Comparison of ENCODE assay signal across 29 cellular contexts in genomic region chr2:199499005-199499404, GRCh38. TPM values are rescaled to one million over a fixed set of nuclear protein-coding genes. Genes with fewer than 3 reads are reported as not detected.
"Had no signal": no experiment of that assay in that cellular context is flagged by ENCODE, and none has a peak within 500 bp of the region (broad histone marks: within the 10 kb centered on the region; RNA-seq: fewer than 3 reads in every experiment).

No MANE protein-coding gene starts in this region.

- H3K9me3 ChIP-seq: ascending aorta had no signal

- H3K4me1 ChIP-seq: ascending aorta had no signal

- H3K4me3 ChIP-seq: ascending aorta, cardiac muscle cell had no signal

- FAIRE-seq: bronchial epithelial cell, TTC549 had no signal

- H3K36me3 ChIP-seq: ascending aorta, cardiac muscle cell had no signal

- H3K27me3 ChIP-seq: ascending aorta, cardiac muscle cell had no signal

- DNase-seq: activated B cell treated with CpG ODN at 0.5 μM for 24 hours; activated CD4-positive, alpha-beta memory T cell treated with anti-CD3 and anti-CD28 coated beads for 36 hours; activated CD4-positive, alpha-beta T cell treated with anti-CD3 and anti-CD28 coated beads for 4 hours; activated CD4-positive, alpha-beta T cell treated with anti-CD3 and anti-CD28 coated beads, Interleukin-2, amount 10 ng/mL, durations not matched to agents 24 days and 14 days; activated CD4-positive, alpha-beta T cell treated with anti-CD3 and anti-CD28 coated beads, Interleukin-2, amount 50 U/mL, for 1 hour; activated CD4-positive, alpha-beta T cell treated with anti-CD3 and anti-CD28 coated beads, Interleukin-2, amount 50 U/mL, for 4 hours; activated CD4-positive, CD25-positive, alpha-beta regulatory T cell treated with anti-CD3 and anti-CD28 coated beads, Interleukin-2, amount 50 U/mL, for 72 hours; activated CD8-positive, alpha-beta memory T cell treated with anti-CD3 and anti-CD28 coated beads, Interleukin-2, amount 10 ng/mL, durations not matched to agents 7 days and 5 days; activated CD8-positive, alpha-beta memory T cell treated with anti-CD3 and anti-CD28 coated beads, Interleukin-2, amount 50 U/mL, for 48 hours; activated CD8-positive, alpha-beta T cell treated with anti-CD3 and anti-CD28 coated beads for 36 hours; activated effector memory CD4-positive, alpha-beta T cell treated with Interleukin-2 at 50 U/mL for 16 hours; activated gamma-delta T cell; activated naive CD4-positive, alpha-beta T cell treated with anti-CD3 and anti-CD28 coated beads, Interleukin-2, amount 10 ng/mL, durations not matched to agents 7 days and 5 days; activated naive CD4-positive, alpha-beta T cell treated with Interleukin-2 at 50 U/mL for 16 hours; activated naive CD8-positive, alpha-beta T cell treated with anti-CD3 and anti-CD28 coated beads, Interleukin-2, amount 10 ng/mL, durations not matched to agents 7 days and 5 days; activated naive CD8-positive, alpha-beta T cell treated with anti-CD3 and anti-CD28 coated beads, Interleukin-2, amount 50 U/mL, for 24 hours; activated T-cell treated with anti-CD3 and anti-CD28 coated beads, Interleukin-2, amount 50 U/mL, for 24 hours; activated T-cell treated with anti-CD3 and anti-CD28 coated beads, Interleukin-2, amount 50 U/mL, for 48 hours; amygdala; anterior cingulate cortex; caudate nucleus; cerebellar nuclear complex; T-helper 2 cell; T-helper 9 cell had no signal

- ATAC-seq: activated CD8-positive, alpha-beta memory T cell treated with anti-CD3 and anti-CD28 coated beads, Interleukin-2, amount 10 ng/mL, durations not matched to agents 7 days and 5 days; activated CD8-positive, alpha-beta T cell treated with anti-CD3 and anti-CD28 coated beads for 36 hours; activated naive CD8-positive, alpha-beta T cell treated with anti-CD3 and anti-CD28 coated beads, Interleukin-2, amount 50 U/mL, for 24 hours had no signal

- H3K27ac ChIP-seq: ascending aorta, cardiac muscle cell, VCaP had no signal

RNA-seq across cellular contexts. Expression of gene SATB2, which starts 41.3 kb away (rescaled TPM):
- total RNA-seq: activated CD4-positive, alpha-beta T cell treated with anti-CD3 and anti-CD28 coated beads, Interleukin-2, amount 10 ng/mL, durations not matched to agents 24 days and 14 days had no signal
